8 cellular contexts compared by ENCODE assay signal in the genomic region with DNA sequence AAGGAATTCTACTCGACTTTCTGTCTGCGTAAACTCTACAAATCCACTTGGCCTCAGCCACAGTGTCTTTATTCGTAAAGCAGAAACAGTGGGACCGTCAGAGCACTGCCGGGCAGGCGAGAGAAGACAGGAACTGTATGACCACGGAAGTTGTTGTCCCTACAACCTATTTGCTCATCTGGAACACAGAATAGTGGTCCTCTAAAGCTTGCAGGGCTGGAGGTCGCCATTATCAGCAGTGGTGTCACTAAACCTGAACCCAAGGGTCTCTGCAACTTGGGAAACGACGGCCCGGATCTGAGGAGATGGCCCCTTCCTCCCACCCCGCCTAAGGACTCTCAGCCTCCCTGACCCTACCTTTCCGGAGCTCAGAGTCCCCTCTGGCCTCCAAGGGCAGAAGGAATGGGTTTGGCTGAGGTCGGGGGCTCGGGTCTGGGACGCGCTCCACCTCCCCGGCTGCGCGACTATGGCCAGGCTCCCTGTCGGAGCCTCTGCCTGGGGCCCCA. TPM values are rescaled to one million over a fixed set of nuclear protein-coding genes. Genes with fewer than 3 reads are reported as not detected.
DNase-seq lines count a peak whose midpoint lies in the region; ATAC-seq and TF ChIP-seq lines count a peak whose summit lies in the region.

No MANE protein-coding gene starts in this region.

- H3K27me3 ChIP-seq in H9 (ENCODE audit: insufficient read depth, low read length) (no peaks in the 10 kb centered on the region), esophagus squamous epithelium (no peaks in the 10 kb centered on the region)

- H3K4me1 ChIP-seq in H9 (ENCODE audit: insufficient read depth, low read length) = peaks cover 5% of the 10 kb centered on the region; the same call in 1 of the 2 replicates
- H3K4me1 ChIP-seq in esophagus squamous epithelium = peaks cover 10 to 60% (median 25%) of the 10 kb centered on the region in 3 donors

- peak overlapping the region; percentile 75; the same call in 1 of the 2 replicates for H3K14ac ChIP-seq in H9 (ENCODE audit: insufficient read depth, low read length)

- no peak for ATAC-seq in GM19463 (IDR thresholded peaks at IDR 0.05; ENCODE audit: unreplicated experiment)

- H3K36me3 Mint-ChIP-seq in H9 (ENCODE audit: insufficient read depth in 1 of 3, low read depth in 3 of 3) (peaks cover 27 to 49% (median 33%) of the 10 kb centered on the region in 3 experiments), neural crest cell (ENCODE audit: low read depth) (peaks cover 8% of the 10 kb centered on the region)
- peaks cover 32% of the 10 kb centered on the region for H3K36me3 Mint-ChIP-seq in T-helper 1 cell treated with Interleukin-12 subunit alpha and Interleukin-12 subunit beta and Interleukin-4 antibody, amounts not matched to agents 30 μg/mL and 1 μg/mL, for 36 hours (ENCODE audit: low read depth)

- H3K9me3 Mint-ChIP-seq in H9 = no peaks in the 10 kb centered on the region; a peak in 1 of 5 replicates
- H3K9me3 Mint-ChIP-seq in T-helper 1 cell treated with Interleukin-12 subunit alpha and Interleukin-12 subunit beta and Interleukin-4 antibody, amounts not matched to agents 30 μg/mL and 1 μg/mL, for 36 hours = no peaks in the 10 kb centered on the region
- no peaks in the 10 kb centered on the region for H3K9me3 Mint-ChIP-seq in neural crest cell

- no peak overlapping the region for H3K23ac ChIP-seq in H9 (ENCODE audit: insufficient read length, low read depth, low read length)

- H3T11ph ChIP-seq in H9 (ENCODE audit: low read length) = no peak overlapping the region

- H4K91ac ChIP-seq in H9 (ENCODE audit: insufficient read length, low read depth, low read length) = no peak overlapping the region

- no peaks in the 10 kb centered on the region for H3K27me3 Mint-ChIP-seq in H9 (ENCODE audit: low read depth)
- no peaks in the 10 kb centered on the region for H3K27me3 Mint-ChIP-seq in T-helper 1 cell treated with Interleukin-12 subunit alpha and Interleukin-12 subunit beta and Interleukin-4 antibody, amounts not matched to agents 30 μg/mL and 1 μg/mL, for 36 hours (ENCODE audit: low read depth)
- H3K27me3 Mint-ChIP-seq in neural crest cell (ENCODE audit: low read depth) = no peaks in the 10 kb centered on the region

- H4K5ac ChIP-seq in H9 (ENCODE audit: insufficient read length, low read depth, low read length) = no peak overlapping the region

- no peak overlapping the region for H2BK5ac ChIP-seq in H9 (ENCODE audit: insufficient read length, low read length)

- H3K23me2 ChIP-seq in H9 (ENCODE audit: insufficient read length, low read depth, low read length, poor library complexity, severe bottlenecking) = peaks cover 7% of the 10 kb centered on the region

- H4K8ac ChIP-seq in H9 (replicated peaks; ENCODE audit: insufficient read length, low read depth, low read length) = no peak overlapping the region

- no peaks in the 10 kb centered on the region for H4K20me1 ChIP-seq in H9 (ENCODE audit: control insufficient read depth, insufficient read depth, insufficient read length)

- no CpG with 5 or more reads among the region's 21 CpGs for WGBS in H9 (ENCODE audit: extremely low coverage, insufficient read length, low lambda C conversion rate)
- 2 to 3% methylated on average over 7 to 10 of the region's 21 CpGs for WGBS in esophagus squamous epithelium, 2 donors

- no peak overlapping the region for H2AK5ac ChIP-seq in H9 (ENCODE audit: insufficient read length, low read length)

- no peak overlapping the region for H3K18ac ChIP-seq in H9 (ENCODE audit: insufficient read length, low read depth, low read length)

- no peak overlapping the region for H3K56ac ChIP-seq in H9 (ENCODE audit: insufficient read length, low read depth, low read length)

- H3K4ac ChIP-seq in H9 (ENCODE audit: low read depth, low read length) = no peak overlapping the region

- no peak for TF ChIP-seq CTCF in C4-2B (conservative IDR thresholded peaks at IDR 0.05)
- no peak for TF ChIP-seq CTCF in H9 (conservative IDR thresholded peaks at IDR 0.05)
- no peak for TF ChIP-seq CTCF in esophagus squamous epithelium (IDR thresholded peaks at IDR 0.05)
- no peak for TF ChIP-seq CTCF in neural crest cell (conservative IDR thresholded peaks at IDR 0.05)

- H3K27ac ChIP-seq in C4-2B (peak overlapping the region; percentile 100), H9 (ENCODE audit: insufficient read length, low read depth, low read length) (no peak overlapping the region), esophagus squamous epithelium (peak overlapping the region; percentile 93 to 97 (median 97))

- no peak overlapping the region for H2BK12ac ChIP-seq in H9 (ENCODE audit: insufficient read length, low read depth, low read length)

- H2BK120ac ChIP-seq in H9 (ENCODE audit: low read depth, low read length, poor library complexity, severe bottlenecking) = no peak overlapping the region

- H3K4me3 Mint-ChIP-seq in H9 = peak overlapping the region; percentile 89 to 99
- peak overlapping the region; percentile 97 for H3K4me3 Mint-ChIP-seq in T-helper 1 cell treated with Interleukin-12 subunit alpha and Interleukin-12 subunit beta and Interleukin-4 antibody, amounts not matched to agents 30 μg/mL and 1 μg/mL, for 36 hours
- H3K4me3 Mint-ChIP-seq in neural crest cell = peak overlapping the region; percentile 99

- H3K79me1 ChIP-seq in H9 (ENCODE audit: insufficient read depth, low read depth, low read length, poor library complexity, severe bottlenecking) = peaks cover 6% of the 10 kb centered on the region

- H3K4me2 ChIP-seq in H9 (ENCODE audit: insufficient read depth, insufficient read length, low read length) = peak overlapping the region; percentile 81

- peaks cover 31% of the 10 kb centered on the region; the same call in 1 of the 2 replicates for H3K79me2 ChIP-seq in H9 (ENCODE audit: insufficient read depth, low read length)

- H3K9ac ChIP-seq in H9 (ENCODE audit: extremely low read depth, insufficient read length, low read length) = peak overlapping the region; percentile 90

- no peaks in the 10 kb centered on the region for H3K9me3 ChIP-seq in H9 (ENCODE audit: control insufficient read depth, low read depth, low read length)
- H3K9me3 ChIP-seq in esophagus squamous epithelium = no peaks in the 10 kb centered on the region

- no peak overlapping the region for H2AFZ ChIP-seq in H9 (ENCODE audit: low read length)

- H3K4me3 ChIP-seq in esophagus squamous epithelium = peak overlapping the region; percentile 94 to 100 (median 96)

- no peak overlapping the region for H2BK20ac ChIP-seq in H9 (ENCODE audit: low read depth, low read length, poor library complexity, severe bottlenecking)

- intact Hi-C loops in esophagus squamous epithelium (cut with DNase I) = no loop called here

- H3K36me3 ChIP-seq in esophagus squamous epithelium = peaks cover 0 to 23% (median 0%) of the 10 kb centered on the region in 3 donors

- H3K4me1 Mint-ChIP-seq in H9 (peaks cover 19 to 26% of the 10 kb centered on the region in 2 experiments), neural crest cell (peaks cover 22% of the 10 kb centered on the region)
- H3K4me1 Mint-ChIP-seq in T-helper 1 cell treated with Interleukin-12 subunit alpha and Interleukin-12 subunit beta and Interleukin-4 antibody, amounts not matched to agents 30 μg/mL and 1 μg/mL, for 36 hours (ENCODE audit: low read depth) = peaks cover 32% of the 10 kb centered on the region

- H2BK15ac ChIP-seq in H9 (ENCODE audit: low read depth, low read length) = no peak overlapping the region

- DNase-seq in H9 (no peak), esophagus squamous epithelium (lab: John Stamatoyannopoulos, UW) (no peak), neural crest cell (ENCODE audit: low read depth, low spot score) (no peak), HK-2 (ENCODE audit: unreplicated experiment) (no peak), SKM-1 treated with dmso at 0.1 percent for 144 hours (lab: John Stamatoyannopoulos, UW; ENCODE audit: unreplicated experiment) (no peak)

- H3K27ac Mint-ChIP-seq in H9 (peak overlapping the region; percentile 98 to 99 (median 99); a peak in 6 of 7 replicates), neural crest cell (ENCODE audit: unreplicated experiment) (peak overlapping the region; percentile 99)
- H3K27ac Mint-ChIP-seq in T-helper 1 cell treated with Interleukin-12 subunit alpha and Interleukin-12 subunit beta and Interleukin-4 antibody, amounts not matched to agents 30 μg/mL and 1 μg/mL, for 36 hours = peak overlapping the region; percentile 96

- no peak for TF ChIP-seq POLR2A in esophagus squamous epithelium (IDR thresholded peaks at IDR 0.05)

RNA-seq across cellular contexts. Expression of gene STYXL1, which starts 0.4 kb away (rescaled TPM):
- 35.1 and 38.7 TPM in 2 replicates for total RNA-seq in H9 (2021)
- total RNA-seq in esophagus squamous epithelium = 10 to 100 TPM; 19.3 to 45.7 (median 32.2) TPM
- total RNA-seq in neural crest cell = 33.6 and 38.8 TPM in 2 replicates

RNA-seq across cellular contexts. Expression of gene MDH2, which starts 0.5 kb away (rescaled TPM):
- total RNA-seq in H9 (2021) = 257 and 260 TPM in 2 replicates
- 100 to 1,000 TPM in 3 of 4 donors, 10 to 100 TPM in 1; 92.5 to 160 (median 131) TPM for total RNA-seq in esophagus squamous epithelium
- total RNA-seq in neural crest cell = 169 and 173 TPM in 2 replicates

RNA-seq across cellular contexts. Expression of gene TMEM120A, which starts 53.0 kb away (rescaled TPM):
- total RNA-seq in H9 (2021) = 23.2 and 30.0 TPM in 2 replicates
- 10 to 100 TPM; 14.4 to 53.9 (median 20.1) TPM for total RNA-seq in esophagus squamous epithelium
- total RNA-seq in neural crest cell = 33.4 and 41.8 TPM in 2 replicates
